Comparison of ENCODE assay signal across 8 cellular contexts in the genomic region with DNA sequence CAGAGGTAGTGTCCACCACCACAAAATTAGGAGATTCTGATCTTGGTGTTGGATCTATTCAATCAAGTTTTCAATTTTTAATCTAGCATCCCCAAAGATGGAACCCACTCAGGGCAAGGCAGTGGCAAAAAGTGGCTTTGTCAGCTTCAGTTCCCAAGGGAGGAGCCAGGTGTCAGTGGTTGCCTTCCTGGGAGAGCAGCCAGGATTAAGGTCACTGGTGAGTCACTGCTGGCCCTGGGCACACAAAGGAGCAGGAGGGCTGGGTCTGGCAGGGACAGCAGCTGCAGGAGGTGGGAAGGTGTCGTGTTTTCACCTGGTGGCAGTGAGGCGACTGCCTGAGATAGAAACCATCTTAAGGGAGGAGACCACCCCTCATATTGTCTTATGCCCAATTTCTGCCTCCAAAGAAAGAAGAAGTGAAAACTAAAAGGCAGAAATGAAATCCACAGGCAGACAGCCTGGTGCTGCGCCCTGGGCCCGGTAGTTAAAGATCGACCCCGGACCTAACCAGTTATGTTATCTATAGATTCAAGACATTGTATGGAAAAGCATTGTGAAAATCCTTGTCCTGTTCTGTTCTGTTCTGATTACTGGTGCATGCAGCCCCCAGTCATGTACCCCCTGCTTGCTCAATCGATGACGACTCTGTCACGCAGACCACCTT. TPM values are rescaled to one million over a fixed set of nuclear protein-coding genes. Genes with fewer than 3 reads are reported as not detected.
A peak's percentile ranks its signal among the peaks of the same experiment; 100 is the strongest.
DNase-seq lines count a peak whose midpoint lies in the region; ATAC-seq and TF ChIP-seq lines count a peak whose summit lies in the region.

No MANE protein-coding gene starts in this region.

- TF ChIP-seq CTCF in WTC11 (IDR thresholded peaks at IDR 0.05) (no peak), CD14-positive monocyte (IDR thresholded peaks at IDR 0.05) (no peak)

- H3K27me3 Mint-ChIP-seq in WTC11 (ENCODE audit: low read depth) (peaks cover 7% of the 10 kb centered on the region), CD14-positive monocyte (ENCODE audit: low read depth in 3 of 3) (peaks cover 2 to 20% (median 13%) of the 10 kb centered on the region in 3 donors)
- H3K27me3 Mint-ChIP-seq in activated T-helper 1 cell treated with anti-CD3 and anti-CD28 coated beads, Interleukin-12 subunit alpha, Interleukin-12 subunit beta, Interleukin-2, Interleukin-4 antibody, amounts not matched to agents 30 ng/mL and 10 ng/mL and 1 ng/mL, durations not matched to agents 14 hours and 24 hours and 36 hours (ENCODE audit: insufficient read depth), result peaks cover 8% of the 10 kb centered on the region
- H3K27me3 Mint-ChIP-seq in activated T-cell treated with anti-CD3 and anti-CD28 coated beads, Interleukin-2, amount 50 U/mL, for 4 hours (ENCODE audit: low read depth), result no peaks in the 10 kb centered on the region

- POLR2A ChIA-PET in WTC11 (lab: Charles Lee), result no interaction called here

- H3K27ac Mint-ChIP-seq in WTC11 (no peak overlapping the region), CD14-positive monocyte (no peak overlapping the region)
- no peak overlapping the region for H3K27ac Mint-ChIP-seq in activated T-helper 1 cell treated with anti-CD3 and anti-CD28 coated beads, Interleukin-12 subunit alpha, Interleukin-12 subunit beta, Interleukin-2, Interleukin-4 antibody, amounts not matched to agents 30 ng/mL and 10 ng/mL and 1 ng/mL, durations not matched to agents 14 hours and 24 hours and 36 hours

- peak; percentile 62 for ATAC-seq in WTC11
- ATAC-seq in activated T-cell treated with anti-CD3 and anti-CD28 coated beads, Interleukin-2, amount 50 U/mL, for 4 hours, result no peak

- CTCF ChIA-PET in WTC11 (lab: Charles Lee), result interaction anchor here (0.7 to 2.0 kb wide), 5 partner anchors 14 to 732 kb away, joined by 3 to 7 read pairs (median 3); no protein-coding TSS in a partner anchor

- DNase-seq in COR-L47 (lab: John Stamatoyannopoulos, UW) (peak; percentile 80), NCI-H146 treated with DMSO at 0.1 percent for 48 hours (lab: John Stamatoyannopoulos, UW; ENCODE audit: unreplicated experiment) (peak; percentile 70), WTC11 (ENCODE audit: low spot score) (no peak), kidney glomerular epithelial cell (lab: John Stamatoyannopoulos, UW) (peak; percentile 45), CD14-positive monocyte (ENCODE audit: low spot score) (no peak), GOT3 (lab: John Stamatoyannopoulos, UW) (no peak)
- DNase-seq in activated T-helper 1 cell treated with anti-CD3 and anti-CD28 coated beads, Interleukin-12 subunit alpha, Interleukin-12 subunit beta, Interleukin-2, Interleukin-4 antibody, amounts not matched to agents 30 ng/mL and 10 ng/mL and 1 ng/mL, durations not matched to agents 14 hours and 24 hours and 36 hours (ENCODE audit: low spot score), result no peak
- DNase-seq in activated T-cell treated with anti-CD3 and anti-CD28 coated beads, Interleukin-2, amount 50 U/mL, for 4 hours, result no peak

- H3K9me3 Mint-ChIP-seq in WTC11 (peaks cover 6% of the 10 kb centered on the region; the same call in 1 of the 2 replicates), CD14-positive monocyte (peaks cover 0 to 6% (median 0%) of the 10 kb centered on the region in 7 donors)
- H3K9me3 Mint-ChIP-seq in activated T-helper 1 cell treated with anti-CD3 and anti-CD28 coated beads, Interleukin-12 subunit alpha, Interleukin-12 subunit beta, Interleukin-2, Interleukin-4 antibody, amounts not matched to agents 30 ng/mL and 10 ng/mL and 1 ng/mL, durations not matched to agents 14 hours and 24 hours and 36 hours, result no peaks in the 10 kb centered on the region
- H3K9me3 Mint-ChIP-seq in activated T-cell treated with anti-CD3 and anti-CD28 coated beads, Interleukin-2, amount 50 U/mL, for 4 hours, result no peaks in the 10 kb centered on the region

- H3K4me3 Mint-ChIP-seq in WTC11 (no peak overlapping the region), CD14-positive monocyte (no peak overlapping the region)
- no peak overlapping the region for H3K4me3 Mint-ChIP-seq in activated T-helper 1 cell treated with anti-CD3 and anti-CD28 coated beads, Interleukin-12 subunit alpha, Interleukin-12 subunit beta, Interleukin-2, Interleukin-4 antibody, amounts not matched to agents 30 ng/mL and 10 ng/mL and 1 ng/mL, durations not matched to agents 14 hours and 24 hours and 36 hours
- H3K4me3 Mint-ChIP-seq in activated T-cell treated with anti-CD3 and anti-CD28 coated beads, Interleukin-2, amount 50 U/mL, for 4 hours, result no peak overlapping the region

- peaks cover 6% of the 10 kb centered on the region for H3K4me1 Mint-ChIP-seq in WTC11
- peaks cover 7% of the 10 kb centered on the region for H3K4me1 Mint-ChIP-seq in activated T-helper 1 cell treated with anti-CD3 and anti-CD28 coated beads, Interleukin-12 subunit alpha, Interleukin-12 subunit beta, Interleukin-2, Interleukin-4 antibody, amounts not matched to agents 30 ng/mL and 10 ng/mL and 1 ng/mL, durations not matched to agents 14 hours and 24 hours and 36 hours (ENCODE audit: low read depth)
- peaks cover 12% of the 10 kb centered on the region for H3K4me1 Mint-ChIP-seq in CD14-positive monocyte
- H3K4me1 Mint-ChIP-seq in activated T-cell treated with anti-CD3 and anti-CD28 coated beads, Interleukin-2, amount 50 U/mL, for 4 hours (ENCODE audit: low read depth), result peaks cover 6% of the 10 kb centered on the region

- no peaks in the 10 kb centered on the region for H3K36me3 Mint-ChIP-seq in WTC11
- no peaks in the 10 kb centered on the region for H3K36me3 Mint-ChIP-seq in activated T-helper 1 cell treated with anti-CD3 and anti-CD28 coated beads, Interleukin-12 subunit alpha, Interleukin-12 subunit beta, Interleukin-2, Interleukin-4 antibody, amounts not matched to agents 30 ng/mL and 10 ng/mL and 1 ng/mL, durations not matched to agents 14 hours and 24 hours and 36 hours (ENCODE audit: low read depth)
- H3K36me3 Mint-ChIP-seq in CD14-positive monocyte, result no peaks in the 10 kb centered on the region
- H3K36me3 Mint-ChIP-seq in activated T-cell treated with anti-CD3 and anti-CD28 coated beads, Interleukin-2, amount 50 U/mL, for 4 hours (ENCODE audit: insufficient read depth), result no peaks in the 10 kb centered on the region

- intact Hi-C loops in activated T-helper 1 cell treated with anti-CD3 and anti-CD28 coated beads, Interleukin-12 subunit alpha, Interleukin-12 subunit beta, Interleukin-2, Interleukin-4 antibody, amounts not matched to agents 30 ng/mL and 10 ng/mL and 1 ng/mL, durations not matched to agents 14 hours and 24 hours and 36 hours (cut with micrococcal nuclease), result no loop called here
- intact Hi-C loops in CD14-positive monocyte (cut with micrococcal nuclease), result no loop called here

TF ChIP-seq in WTC11, 78 proteins besides CTCF, POLR2A, EP300 and RAD21 (continues in another document):
- TF ChIP-seq, protein P1, sequence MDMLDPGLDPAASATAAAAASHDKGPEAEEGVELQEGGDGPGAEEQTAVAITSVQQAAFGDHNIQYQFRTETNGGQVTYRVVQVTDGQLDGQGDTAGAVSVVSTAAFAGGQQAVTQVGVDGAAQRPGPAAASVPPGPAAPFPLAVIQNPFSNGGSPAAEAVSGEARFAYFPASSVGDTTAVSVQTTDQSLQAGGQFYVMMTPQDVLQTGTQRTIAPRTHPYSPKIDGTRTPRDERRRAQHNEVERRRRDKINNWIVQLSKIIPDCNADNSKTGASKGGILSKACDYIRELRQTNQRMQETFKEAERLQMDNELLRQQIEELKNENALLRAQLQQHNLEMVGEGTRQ (CRISPR knock-in tag; IDR thresholded peaks at IDR 0.05), result no peak
- TF ChIP-seq ZNF416 (CRISPR knock-in tag; IDR thresholded peaks at IDR 0.05) (no peak), NFYB (CRISPR knock-in tag; conservative IDR thresholded peaks at IDR 0.05; ENCODE audit: low read depth) (no peak), MXD4 (CRISPR knock-in tag; IDR thresholded peaks at IDR 0.05; ENCODE audit: borderline replicate concordance) (no peak), SOX15 (CRISPR knock-in tag; IDR thresholded peaks at IDR 0.05) (no peak), NFE2L1 (CRISPR knock-in tag; IDR thresholded peaks at IDR 0.05) (no peak), ATF6 (CRISPR knock-in tag; IDR thresholded peaks at IDR 0.05) (no peak)
- TF ChIP-seq, protein P2, sequence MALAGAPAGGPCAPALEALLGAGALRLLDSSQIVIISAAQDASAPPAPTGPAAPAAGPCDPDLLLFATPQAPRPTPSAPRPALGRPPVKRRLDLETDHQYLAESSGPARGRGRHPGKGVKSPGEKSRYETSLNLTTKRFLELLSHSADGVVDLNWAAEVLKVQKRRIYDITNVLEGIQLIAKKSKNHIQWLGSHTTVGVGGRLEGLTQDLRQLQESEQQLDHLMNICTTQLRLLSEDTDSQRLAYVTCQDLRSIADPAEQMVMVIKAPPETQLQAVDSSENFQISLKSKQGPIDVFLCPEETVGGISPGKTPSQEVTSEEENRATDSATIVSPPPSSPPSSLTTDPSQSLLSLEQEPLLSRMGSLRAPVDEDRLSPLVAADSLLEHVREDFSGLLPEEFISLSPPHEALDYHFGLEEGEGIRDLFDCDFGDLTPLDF (CRISPR knock-in tag; IDR thresholded peaks at IDR 0.05), result no peak
- TF ChIP-seq, protein P3, sequence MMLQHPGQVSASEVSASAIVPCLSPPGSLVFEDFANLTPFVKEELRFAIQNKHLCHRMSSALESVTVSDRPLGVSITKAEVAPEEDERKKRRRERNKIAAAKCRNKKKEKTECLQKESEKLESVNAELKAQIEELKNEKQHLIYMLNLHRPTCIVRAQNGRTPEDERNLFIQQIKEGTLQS (CRISPR knock-in tag; conservative IDR thresholded peaks at IDR 0.05), result no peak

RNA-seq across cellular contexts. Expression of gene KLHL25, which starts 5.9 kb away (rescaled TPM):
- total RNA-seq in WTC11 (2021), result 14.1 to 15.8 TPM (median 15.0 TPM) in 3 replicates
- total RNA-seq in activated T-helper 1 cell treated with anti-CD3 and anti-CD28 coated beads, Interleukin-12 subunit alpha, Interleukin-12 subunit beta, Interleukin-2, Interleukin-4 antibody, amounts not matched to agents 30 ng/mL and 10 ng/mL and 1 ng/mL, durations not matched to agents 14 hours and 24 hours and 36 hours, result 10.7 and 11.0 TPM in 2 replicates
- under 1 TPM; 0.27 to 0.40 TPM for polyA plus RNA-seq in CD14-positive monocyte
- total RNA-seq in activated T-cell treated with anti-CD3 and anti-CD28 coated beads, Interleukin-2, amount 50 U/mL, for 4 hours, result 1 to 10 TPM; 3.3 to 5.1 (median 3.8) TPM

Comparison
In these comparisons a context has a peak if more than half of its experiments do, and no peak if none do; other contexts are left out.
1. DNase-seq: peak in COR-L47 (single experiment), NCI-H146 treated with DMSO at 0.1 percent for 48 hours (single experiment) and kidney glomerular epithelial cell (single experiment); none in WTC11 (single experiment), activated T-helper 1 cell treated with anti-CD3 and anti-CD28 coated beads, Interleukin-12 subunit alpha, Interleukin-12 subunit beta, Interleukin-2, Interleukin-4 antibody, amounts not matched to agents 30 ng/mL and 10 ng/mL and 1 ng/mL, durations not matched to agents 14 hours and 24 hours and 36 hours (single experiment), CD14-positive monocyte (single experiment), GOT3 (single experiment) and activated T-cell treated with anti-CD3 and anti-CD28 coated beads, Interleukin-2, amount 50 U/mL, for 4 hours (single experiment).